9 cellular contexts compared by ENCODE assay signal in the genomic region with DNA sequence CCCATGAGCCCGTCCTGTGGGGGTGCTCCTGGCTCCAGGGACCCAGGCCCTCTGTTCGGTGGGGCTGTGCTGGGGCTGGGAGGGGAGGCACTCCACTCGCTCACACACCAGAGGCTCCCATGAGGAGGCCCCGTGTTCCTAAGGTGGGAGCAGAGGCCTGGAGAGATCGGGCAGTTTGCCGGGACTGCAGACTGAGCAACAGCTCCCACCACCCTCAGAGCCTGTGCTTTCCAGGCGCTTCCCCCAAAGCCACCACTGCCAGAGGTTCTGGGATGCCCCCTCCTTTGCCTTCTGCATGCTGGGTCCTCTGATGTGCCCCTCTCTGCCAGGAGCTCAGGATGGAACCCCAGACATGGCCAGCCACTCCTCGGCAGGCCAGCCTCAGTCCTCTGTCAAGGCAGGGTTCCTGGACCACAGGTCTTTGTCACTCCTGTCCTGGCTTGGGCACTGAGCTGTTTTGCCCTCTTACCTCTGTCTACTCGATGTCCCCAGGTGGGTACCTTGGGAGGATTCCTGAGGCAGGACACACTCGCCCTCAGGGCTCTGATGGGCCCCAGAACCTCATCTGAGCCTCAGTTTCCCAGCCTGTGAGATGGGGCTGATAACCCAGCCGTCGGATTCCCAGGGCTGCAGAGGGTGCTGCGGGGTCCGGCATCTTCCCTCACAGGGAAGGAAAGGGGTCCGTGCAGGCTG.
"Had no signal": no experiment of that assay in that cellular context is flagged by ENCODE, and none has a peak within 500 bp of the region (broad histone marks: within the 10 kb centered on the region; RNA-seq: fewer than 3 reads in every experiment).

No MANE protein-coding gene starts in this region.

- H3K9ac ChIP-seq: GM23248, KMS-11 had no signal

- FAIRE-seq: H54, HepG2 had no signal

- H3K4me3 ChIP-seq: GM23248 had no signal

- H3K27ac ChIP-seq: GM23248, HL-60, KMS-11 had no signal

- H2AFZ ChIP-seq: GM23248 had no signal

- H3K4me2 ChIP-seq: KMS-11 had no signal

- DNase-seq: GM23248, GOT3, H9, HCEC 1CT, KBM-7 had no signal
